ENCODE assay signal across 15 cellular contexts in genomic region chr5:151108566-151108965, GRCh38. TPM values are rescaled to one million over a fixed set of nuclear protein-coding genes. Genes with fewer than 3 reads are reported as not detected.
A peak's percentile ranks its signal among the peaks of the same experiment; 100 is the strongest.
DNase-seq lines count a peak whose midpoint lies in the region; ATAC-seq and TF ChIP-seq lines count a peak whose summit lies in the region.
"Had no signal": no experiment of that assay in that cellular context is flagged by ENCODE, and none has a peak within 500 bp of the region (broad histone marks: within the 10 kb centered on the region; RNA-seq: fewer than 3 reads in every experiment).

No MANE protein-coding gene starts in this region.

- no peak overlapping the region for H3K27ac ChIP-seq in CD8-positive, alpha-beta T cell (ENCODE audit: low read depth, low read length)
- peak overlapping the region; percentile 61 to 85 (median 74) for H3K27ac ChIP-seq in heart right ventricle
- peak overlapping the region; percentile 75 to 94 (median 84) for H3K27ac ChIP-seq in sigmoid colon

- CTCF ChIA-PET in CD8-positive, alpha-beta T cell (lab: Charles Lee) = interaction anchor here (0.6 to 50.0 kb wide), 5 partner anchors 17 to 83 kb away, joined by 3 to 1723 read pairs (median 16); partner anchors contain the start of gene ANXA6

- POLR2A ChIA-PET in CD8-positive, alpha-beta T cell (lab: Charles Lee) = no interaction called here

- H3K4me1 ChIP-seq in CD8-positive, alpha-beta T cell (ENCODE audit: insufficient read depth, low read length) = no peaks in the 10 kb centered on the region
- peaks cover 53% of the 10 kb centered on the region for H3K4me1 ChIP-seq in adipocyte (ENCODE audit: control insufficient read depth, insufficient read depth, low read length)
- H3K4me1 ChIP-seq in heart right ventricle = peaks cover 9 to 58% (median 33%) of the 10 kb centered on the region in 9 donors
- peaks cover 0 to 63% (median 54%) of the 10 kb centered on the region in 4 donors for H3K4me1 ChIP-seq in sigmoid colon

- no peaks in the 10 kb centered on the region for H3K9me3 Mint-ChIP-seq in CD8-positive, alpha-beta T cell

- intact Hi-C loops in CD8-positive, alpha-beta T cell (cut with DNase I, micrococcal nuclease) = loop anchor here in 1 of 2 experiments (10.0 kb wide), 1 partner anchor 244 kb away; no protein-coding TSS in a partner anchor
- intact Hi-C loops in heart right ventricle (cut with DNase I) (loop anchor here in 1 of 10 donors (5.0 kb wide), 1 partner anchor 46 kb away; no protein-coding TSS in a partner anchor), sigmoid colon (cut with DNase I) (loop anchor here (2.0 to 5.0 kb wide), 2 partner anchors 50 to 326 kb away; no protein-coding TSS in a partner anchor)

- no peaks in the 10 kb centered on the region for H3K9me3 ChIP-seq in CD8-positive, alpha-beta T cell (ENCODE audit: low read length)
- H3K9me3 ChIP-seq in adipocyte (ENCODE audit: control insufficient read depth, low read length) (no peaks in the 10 kb centered on the region), heart right ventricle (no peaks in the 10 kb centered on the region), sigmoid colon (no peaks in the 10 kb centered on the region)
- H3K9me3 ChIP-seq: MG63 had no signal

- no peak for TF ChIP-seq CTCF in CD8-positive, alpha-beta T cell (IDR thresholded peaks at IDR 0.05)
- TF ChIP-seq CTCF in heart right ventricle (IDR thresholded peaks at IDR 0.05) (no peak), sigmoid colon (IDR thresholded peaks at IDR 0.05) (no peak)

- peaks cover 85% of the 10 kb centered on the region for H3K36me3 ChIP-seq in CD8-positive, alpha-beta T cell (ENCODE audit: insufficient read depth, low read length)
- H3K36me3 ChIP-seq in adipocyte (ENCODE audit: control insufficient read depth, insufficient read depth, low read length, severe bottlenecking) (peaks cover 96% of the 10 kb centered on the region), heart right ventricle (peaks cover 0 to 100% (median 29%) of the 10 kb centered on the region in 9 donors), sigmoid colon (peaks cover 2 to 50% (median 26%) of the 10 kb centered on the region in 4 donors)

- H3K27ac Mint-ChIP-seq in CD8-positive, alpha-beta T cell = peak overlapping the region; percentile 64

- no peaks in the 10 kb centered on the region for H3K4me1 Mint-ChIP-seq in CD8-positive, alpha-beta T cell (ENCODE audit: low read depth)

- no peak for ATAC-seq in CD8-positive, alpha-beta T cell
- ATAC-seq in heart right ventricle = peak in 7 of 8 donors; percentile 3 to 46 (median 34)
- ATAC-seq in GM18907 (IDR thresholded peaks at IDR 0.05; ENCODE audit: unreplicated experiment) = no peak
- no peak for ATAC-seq in GM21717 (IDR thresholded peaks at IDR 0.05; ENCODE audit: unreplicated experiment)

- no peak overlapping the region for H3K4me3 Mint-ChIP-seq in CD8-positive, alpha-beta T cell

- TF ChIP-seq EP300 in sigmoid colon (IDR thresholded peaks at IDR 0.05) = peak in 1 of 4 donors; percentile 22

- TF ChIP-seq POLR2A in sigmoid colon (IDR thresholded peaks at IDR 0.05) = no peak

- no peaks in the 10 kb centered on the region for H3K27me3 Mint-ChIP-seq in CD8-positive, alpha-beta T cell (ENCODE audit: low read depth)

- H3K9ac ChIP-seq in adipocyte (ENCODE audit: low read length) = peak overlapping the region; percentile 21

- DNase-seq in CD8-positive, alpha-beta T cell = no peak
- DNase-seq in adipocyte (ENCODE audit: low read depth) (no peak), heart right ventricle (no peak), sigmoid colon (peak; percentile 87), anterior cingulate cortex (lab: John Stamatoyannopoulos, UW) (no peak), foreskin melanocyte (no peak)
- DNase-seq: activated CD4-positive, alpha-beta T cell treated with anti-CD3 and anti-CD28 coated beads for 1 hour; activated T-cell treated with anti-CD3 and anti-CD28 coated beads, Interleukin-2, amount 50 U/mL, for 1 hour; DMS 273 treated with DMSO at 0.1 percent for 48 hours; NCI-H2081; NCI-H774; RPMI8226 had no signal

- H3K4me3 ChIP-seq in CD8-positive, alpha-beta T cell (ENCODE audit: low read depth, low read length) = no peak overlapping the region
- peak overlapping the region; percentile 34 for H3K4me3 ChIP-seq in adipocyte (ENCODE audit: low read length)
- no peak overlapping the region for H3K4me3 ChIP-seq in heart right ventricle
- no peak overlapping the region for H3K4me3 ChIP-seq in sigmoid colon
- H3K4me3 ChIP-seq: MG63 had no signal

- H3K27me3 ChIP-seq in CD8-positive, alpha-beta T cell (ENCODE audit: insufficient read depth, low read length) = no peaks in the 10 kb centered on the region
- no peaks in the 10 kb centered on the region for H3K27me3 ChIP-seq in adipocyte (replicated peaks; ENCODE audit: control insufficient read depth, insufficient read depth, low read length)
- no peaks in the 10 kb centered on the region for H3K27me3 ChIP-seq in heart right ventricle
- no peaks in the 10 kb centered on the region for H3K27me3 ChIP-seq in sigmoid colon
- H3K27me3 ChIP-seq: MG63 had no signal

- WGBS in heart right ventricle, 2 donors = 43 to 46% methylated on average over 8 of the region's 8 CpGs
- 57 to 77% methylated on average over 8 of the region's 8 CpGs for WGBS in sigmoid colon, 2 donors

- peaks cover 85% of the 10 kb centered on the region for H3K36me3 Mint-ChIP-seq in CD8-positive, alpha-beta T cell

RNA-seq across cellular contexts. Expression of gene TNIP1, which starts 27.7 kb away (rescaled TPM):
- 100 to 1,000 TPM; 133 to 134 TPM for total RNA-seq in CD8-positive, alpha-beta T cell
- total RNA-seq in heart right ventricle (100 to 1,000 TPM; 113 to 130 (median 125) TPM), sigmoid colon (10 to 100 TPM; 55.1 to 73.1 (median 62.8) TPM)
- polyA plus RNA-seq in heart right ventricle (10 to 100 TPM; 63.8 to 78.1 TPM), sigmoid colon (100 to 1,000 TPM; 153 to 210 (median 195) TPM)

RNA-seq across cellular contexts. Expression of gene ANXA6, which starts 49.0 kb away (rescaled TPM):
- 10 to 100 TPM; 83.5 to 89.4 TPM for total RNA-seq in CD8-positive, alpha-beta T cell
- total RNA-seq in heart right ventricle (100 to 1,000 TPM; 182 to 275 (median 219) TPM), sigmoid colon (100 to 1,000 TPM; 233 to 333 (median 259) TPM)
- polyA plus RNA-seq in heart right ventricle (100 to 1,000 TPM; 137 to 162 TPM), sigmoid colon (100 to 1,000 TPM in 1 of 3 donors, 10 to 100 TPM in 2; 22.9 to 121 (median 45.0) TPM)

Comparison
In these comparisons a context has a peak if more than half of its experiments do, and no peak if none do; other contexts are left out.
1. ATAC-seq: peak in heart right ventricle (7 of 8); none in CD8-positive, alpha-beta T cell (single experiment), GM18907 (single experiment) and GM21717 (single experiment).